14 cellular contexts compared by ENCODE assay signal in genomic region chr16:83955218-83956130, GRCh38. TPM values are rescaled to one million over a fixed set of nuclear protein-coding genes. Genes with fewer than 3 reads are reported as not detected.
A peak's percentile ranks its signal among the peaks of the same experiment; 100 is the strongest.
DNase-seq lines count a peak whose midpoint lies in the region; ATAC-seq, FAIRE-seq and TF ChIP-seq lines count a peak whose summit lies in the region.
"Had no signal": no experiment of that assay in that cellular context is flagged by ENCODE, and none has a peak within 500 bp of the region (broad histone marks: within the 10 kb centered on the region; RNA-seq: fewer than 3 reads in every experiment).

No MANE protein-coding gene starts in this region.

- H4K91ac ChIP-seq in H1 (replicated peaks; ENCODE audit: insufficient read length, low read length) = no peak overlapping the region

- H3K14ac ChIP-seq in H1 (ENCODE audit: insufficient read length) = no peak overlapping the region

- no peak overlapping the region for H3K4me2 ChIP-seq in H1 (ENCODE audit: insufficient read depth in 1 of 2, low read depth in 2 of 2, low read length in 2 of 2)

- H3K9ac ChIP-seq in H1 (replicated peaks in 1 of 4; ENCODE audit: extremely low read depth in 1 of 4, low read depth in 3 of 4, low read length in 3 of 4) (no peak overlapping the region; a peak in 1 of 7 replicates), liver (ENCODE audit: low read depth in 1 of 2, low read length in 2 of 2) (peak overlapping the region; percentile 56 to 94)

- 0 out of 2 replicates have a peak overlapping the region, but pooled peaks have one; percentile 46 for H2BK15ac ChIP-seq in H1 (ENCODE audit: low read length)

- CTCF ChIA-PET in H1 (lab: Charles Lee; ENCODE audit: partially characterized antibody) = interaction anchor here (0.9 to 16.0 kb wide), 20 partner anchors 8 to 151 kb away, joined by 3 to 366 read pairs (median 6); partner anchors contain the start of gene SLC38A8

- FAIRE-seq in H1 (lab: Jason Lieb, UNC) = no peak
- FAIRE-seq: endometrium had no signal

- no peak for TF ChIP-seq EP300 in H1 (IDR thresholded peaks at IDR 0.05; ENCODE audit: borderline replicate concordance in 1 of 2, low read depth in 2 of 2, low read length in 2 of 2)

- POLR2A ChIA-PET in H1 (lab: Charles Lee; ENCODE audit: partially characterized antibody) = no interaction called here

- peak in 2 of 3 donors; percentile 58 to 71 for DNase-seq in right cardiac atrium
- DNase-seq in left cardiac atrium = no peak
- DNase-seq in H1 (ENCODE audit: low read depth in 1 of 2, low spot score in 2 of 2) = no peak
- DNase-seq in vagina (ENCODE audit: extremely low spot score in 2 of 2) = no peak
- DNase-seq in COR-L47 (lab: John Stamatoyannopoulos, UW) = no peak
- no peak for DNase-seq in GF-D8 (lab: John Stamatoyannopoulos, UW)
- DNase-seq: activated CD4-positive, alpha-beta memory T cell treated with anti-CD3 and anti-CD28 coated beads for 36 hours; activated T-cell treated with anti-CD3 and anti-CD28 coated beads, Interleukin-2, amount 50 U/mL, for 48 hours; kidney glomerular epithelial cell; NCI-H446 treated with DMSO at 0.1 percent for 48 hours; occipital lobe had no signal

- TF ChIP-seq CTCF in H1 (IDR thresholded peaks at IDR 0.05; ENCODE audit: control extremely low read depth in 1 of 3, insufficient read depth in 1 of 3, low read depth in 1 of 3, low read length in 3 of 3) (no peak), liver (IDR thresholded peaks at IDR 0.05; ENCODE audit: low read depth, low read length, missing input control) (no peak), vagina (IDR thresholded peaks at IDR 0.05) (no peak)

- H3K27ac ChIP-seq in right cardiac atrium (ENCODE audit: low read length) (no peak overlapping the region), H1 (ENCODE audit: low read depth, low read length) (no peak overlapping the region), liver (ENCODE audit: low read depth in 1 of 2, low read length in 2 of 2) (peak overlapping the region; percentile 94 to 95), vagina (peak overlapping the region; percentile 88)

- no peak overlapping the region for H2BK5ac ChIP-seq in H1 (ENCODE audit: low read depth, low read length)

- peaks cover 7% of the 10 kb centered on the region for H3K4me1 ChIP-seq in right cardiac atrium (ENCODE audit: control insufficient read depth, insufficient read depth, low read length)
- peaks cover 2 to 7% (median 4%) of the 10 kb centered on the region in 4 experiments; a peak in 6 of 7 replicates for H3K4me1 ChIP-seq in H1 (replicated peaks in 1 of 4; ENCODE audit: control insufficient read depth in 3 of 4, insufficient read depth in 4 of 4, low read length in 3 of 4)
- H3K4me1 ChIP-seq in liver (ENCODE audit: control insufficient read depth in 4 of 4, insufficient read depth in 4 of 4, low read length in 3 of 4) = peaks cover 1 to 32% (median 24%) of the 10 kb centered on the region in 4 donors
- H3K4me1 ChIP-seq in vagina = peaks cover 31% of the 10 kb centered on the region

- H3K36me3 ChIP-seq in H1 (ENCODE audit: control insufficient read depth in 2 of 4, insufficient read depth in 4 of 4, low read length in 3 of 4) (no peaks in the 10 kb centered on the region), liver (ENCODE audit: control insufficient read depth in 4 of 4, insufficient read depth in 3 of 4, low read depth in 1 of 4, low read length in 3 of 4) (peaks cover 14 to 32% (median 25%) of the 10 kb centered on the region in 4 donors), vagina (peaks cover 0 to 11% of the 10 kb centered on the region in 2 donors)

- H3K9me3 ChIP-seq in right cardiac atrium (ENCODE audit: control insufficient read depth, low read length) (no peaks in the 10 kb centered on the region), H1 (ENCODE audit: insufficient read depth in 2 of 2, low read depth in 1 of 2, low read length in 1 of 2) (no peaks in the 10 kb centered on the region), liver (ENCODE audit: control insufficient read depth in 4 of 4, low read length in 3 of 4) (no peaks in the 10 kb centered on the region), vagina (no peaks in the 10 kb centered on the region)

- H3K56ac ChIP-seq in H1 (replicated peaks; ENCODE audit: insufficient read length, low read depth, low read length) = no peak overlapping the region

- H2AFZ ChIP-seq in H1 (ENCODE audit: low read length) = no peak overlapping the region

- ATAC-seq in right cardiac atrium (no peak), left cardiac atrium (no peak), HG03354 (IDR thresholded peaks at IDR 0.05; ENCODE audit: poor library complexity, severe bottlenecking, unreplicated experiment) (no peak)

- TF ChIP-seq POLR2A in H1 (IDR thresholded peaks at IDR 0.05; ENCODE audit: control extremely low read depth in 1 of 2, low read depth in 2 of 2, low read length in 2 of 2) (no peak), vagina (IDR thresholded peaks at IDR 0.05) (no peak)

- H3K79me2 ChIP-seq in H1 (ENCODE audit: control insufficient read depth in 1 of 2, insufficient read depth in 2 of 2, low read length in 2 of 2) = no peaks in the 10 kb centered on the region

- no peak overlapping the region for H2AK5ac ChIP-seq in H1 (ENCODE audit: low read depth, low read length)

- H2BK12ac ChIP-seq in H1 (ENCODE audit: low read depth, low read length) = peak overlapping the region; percentile 63; the same call in 1 of the 2 replicates

- intact Hi-C loops in right cardiac atrium (cut with DNase I) (loop anchor here in 2 of 4 donors (5.0 to 10.0 kb wide), 5 partner anchors 107 to 527 kb away; partner anchors contain the start of gene TAF1C (in 1 of the 2)), left cardiac atrium (cut with DNase I) (loop anchor here in 1 of 2 donors (2.0 to 5.0 kb wide), 3 partner anchors 107 to 527 kb away; no protein-coding TSS in a partner anchor), vagina (cut with DNase I) (loop anchor here (10.0 kb wide), 1 partner anchor 219 kb away; no protein-coding TSS in a partner anchor)

- no peak overlapping the region for H3K18ac ChIP-seq in H1 (ENCODE audit: extremely low read depth, low read length)

- H2BK120ac ChIP-seq in H1 (replicated peaks; ENCODE audit: low read depth, low read length) = no peak overlapping the region

- no peaks in the 10 kb centered on the region for H4K20me1 ChIP-seq in H1 (replicated peaks in 1 of 2; ENCODE audit: control insufficient read depth in 1 of 2, insufficient read depth in 2 of 2, low read length in 2 of 2)

- H3K23me2 ChIP-seq in H1 (ENCODE audit: low read depth, low read length) = 0 out of 2 replicates have a peak, but pooled peaks cover 1% of the 10 kb centered on the region

- H3K4me3 ChIP-seq in right cardiac atrium (ENCODE audit: low read length) = no peak overlapping the region
- H3K4me3 ChIP-seq in H1 (ENCODE audit: extremely low read depth in 1 of 4, insufficient read depth in 2 of 4, low read depth in 3 of 4, low read length in 4 of 4) = no peak overlapping the region
- peak overlapping the region in 2 of 3 donors; percentile 80 to 91 for H3K4me3 ChIP-seq in liver (ENCODE audit: low read depth in 1 of 3, low read length in 3 of 3)
- H3K4me3 ChIP-seq in vagina = no peak overlapping the region

- H3K4ac ChIP-seq in H1 (replicated peaks; ENCODE audit: insufficient read length, low read depth, low read length) = no peak overlapping the region

- no peaks in the 10 kb centered on the region for H3K79me1 ChIP-seq in H1 (ENCODE audit: low read depth, low read length)

- H4K5ac ChIP-seq in H1 (ENCODE audit: insufficient read length, low read depth, low read length) = no peak overlapping the region

- H4K8ac ChIP-seq in H1 (ENCODE audit: extremely low read depth, insufficient read depth, low read length) = no peak overlapping the region

- WGBS in right cardiac atrium = 71% methylated on average over 23 of the region's 23 CpGs
- WGBS in H1 (ENCODE audit: extremely low coverage in 1 of 2, insufficient coverage in 1 of 2, insufficient read length in 1 of 2, insufficient replicate concordance in 2 of 2, low coverage in 1 of 2, low lambda C conversion rate in 2 of 2, missing lambda C conversion rate in 1 of 2), 2 experiments = 76% methylated on average over 19 of the region's 23 CpGs; no CpG with 5 or more reads in 1 of the 2 experiments
- WGBS in liver = 58% methylated on average over 23 of the region's 23 CpGs

- no peak overlapping the region for H3K23ac ChIP-seq in H1 (ENCODE audit: insufficient read length)

- no peak for TF ChIP-seq RAD21 in H1 (IDR thresholded peaks at IDR 0.05 in 1 of 2, conservative IDR thresholded peaks at IDR 0.05 in 1 of 2; ENCODE audit: low read depth in 2 of 2, low read length in 2 of 2)
- no peak for TF ChIP-seq RAD21 in liver (IDR thresholded peaks at IDR 0.05)

- H3K27me3 ChIP-seq in right cardiac atrium (ENCODE audit: control insufficient read depth, insufficient read depth) (no peaks in the 10 kb centered on the region), H1 (replicated peaks in 1 of 4; ENCODE audit: control insufficient read depth in 3 of 4, extremely low read depth in 1 of 4, insufficient read depth in 3 of 4, low read length in 3 of 4) (no peaks in the 10 kb centered on the region), liver (ENCODE audit: control insufficient read depth in 4 of 4, insufficient read depth in 4 of 4, low read length in 3 of 4) (no peaks in the 10 kb centered on the region), vagina (no peaks in the 10 kb centered on the region)

- H2BK20ac ChIP-seq in H1 (ENCODE audit: low read length) = peak overlapping the region; percentile 32; the same call in 1 of the 2 replicates

RNA-seq across cellular contexts. Expression of gene OSGIN1, which starts 2.4 kb away (rescaled TPM):
- total RNA-seq in right cardiac atrium (1 to 10 TPM; 2.4 to 6.8 (median 3.8) TPM), left cardiac atrium (1 to 10 TPM; 7.0 to 8.3 TPM), liver (10 to 100 TPM in 1 of 2 donors, 1 to 10 TPM in 1; 7.1 to 47.2 TPM), vagina (6.4 TPM)
- polyA plus RNA-seq in right cardiac atrium (3.6 TPM), H1 (2011; rRNA removed) (0.76 and 1.5 TPM in 2 replicates), liver (10 to 100 TPM; 73.6 to 90.4 TPM)
- total RNA-seq in H1 (2021; fragmentation: NEBNext Ultra II Directional; extraction: Animal tissue kit (Norgen Biotek cat#: 25700)) = 0.48 and 0.58 TPM in 2 replicates
- 1.2 TPM for polyA plus RNA-seq in H1 (2011; cell fraction: cytosol; rRNA removed)
- 2.4 TPM for polyA plus RNA-seq in H1 (2011; cell fraction: nucleus; rRNA removed)
- polyA plus RNA-seq in H1 (2012, experiment 1 of 2) = 0.53 to 0.86 TPM (median 0.70 TPM) in 4 replicates
- polyA plus RNA-seq in H1 (2012, experiment 2 of 2) = 0.34 TPM
- 0.34 TPM for polyA plus RNA-seq in H1 (2013, experiment 1 of 2)
- polyA plus RNA-seq in H1 (2013, experiment 2 of 2) = 0.48 TPM
- 0.16 and 0.22 TPM in 2 replicates for polyA minus RNA-seq in H1 (2011; rRNA and poly(A)+ RNA removed)
- polyA minus RNA-seq in H1 (2011; cell fraction: cytosol; rRNA and poly(A)+ RNA removed) = 0.59 TPM
- 2.5 TPM for polyA minus RNA-seq in H1 (2011; cell fraction: nucleus; rRNA and poly(A)+ RNA removed)

RNA-seq across cellular contexts. Expression of gene NECAB2, which starts 12.6 kb away (rescaled TPM):
- total RNA-seq in right cardiac atrium = 1 to 10 TPM in 2 of 4 donors, under 1 TPM in 2; 0.28 to 1.8 (median 1.4) TPM
- polyA plus RNA-seq in right cardiac atrium = 1.7 TPM
- under 1 TPM in 1 of 2 donors, not detected in 1; 0.91 TPM for total RNA-seq in left cardiac atrium
- total RNA-seq in H1 (2021; fragmentation: NEBNext Ultra II Directional; extraction: Animal tissue kit (Norgen Biotek cat#: 25700)) = 2.0 and 3.6 TPM in 2 replicates
- 4.2 and 7.5 TPM in 2 replicates for polyA plus RNA-seq in H1 (2011; rRNA removed)
- 5.4 TPM for polyA plus RNA-seq in H1 (2011; cell fraction: cytosol; rRNA removed)
- 27.9 TPM for polyA plus RNA-seq in H1 (2011; cell fraction: nucleus; rRNA removed)
- 3.8 to 7.5 TPM (median 5.9 TPM) in 4 replicates for polyA plus RNA-seq in H1 (2012, experiment 1 of 2)
- 2.7 TPM for polyA plus RNA-seq in H1 (2012, experiment 2 of 2)
- polyA plus RNA-seq in H1 (2013, experiment 1 of 2) = 3.8 TPM
- 4.0 TPM for polyA plus RNA-seq in H1 (2013, experiment 2 of 2)
- 2.3 and 3.2 TPM in 2 replicates for polyA minus RNA-seq in H1 (2011; rRNA and poly(A)+ RNA removed)
- 2.6 TPM for polyA minus RNA-seq in H1 (2011; cell fraction: cytosol; rRNA and poly(A)+ RNA removed)
- polyA minus RNA-seq in H1 (2011; cell fraction: nucleus; rRNA and poly(A)+ RNA removed) = 4.1 TPM
- 1 to 10 TPM in 1 of 2 donors, not detected in 1; 2.7 TPM for total RNA-seq in liver
- polyA plus RNA-seq in liver = 1 to 10 TPM; 2.9 to 3.8 TPM
- not detected for total RNA-seq in vagina
- total RNA-seq: activated CD4-positive, alpha-beta memory T cell treated with anti-CD3 and anti-CD28 coated beads for 36 hours had no signal

RNA-seq across cellular contexts. Expression of gene MLYCD, which starts 56.6 kb away (rescaled TPM):
- total RNA-seq in right cardiac atrium (10 to 100 TPM; 24.1 to 34.5 (median 29.1) TPM), left cardiac atrium (10 to 100 TPM; 27.0 to 36.3 TPM), liver (10 to 100 TPM in 1 of 2 donors, 1 to 10 TPM in 1; 3.7 to 24.4 TPM), vagina (8.8 TPM)
- polyA plus RNA-seq in right cardiac atrium (27.4 TPM), H1 (2011; rRNA removed) (3.7 and 4.6 TPM in 2 replicates), liver (1 to 10 TPM; 7.1 to 7.8 TPM)
- 5.8 and 7.0 TPM in 2 replicates for total RNA-seq in H1 (2021; fragmentation: NEBNext Ultra II Directional; extraction: Animal tissue kit (Norgen Biotek cat#: 25700))
- polyA plus RNA-seq in H1 (2011; cell fraction: cytosol; rRNA removed) = 3.9 TPM
- 12.8 TPM for polyA plus RNA-seq in H1 (2011; cell fraction: nucleus; rRNA removed)
- 3.2 to 3.9 TPM (median 3.6 TPM) in 4 replicates for polyA plus RNA-seq in H1 (2012, experiment 1 of 2)
- polyA plus RNA-seq in H1 (2012, experiment 2 of 2) = 1.7 TPM
- 3.0 TPM for polyA plus RNA-seq in H1 (2013, experiment 1 of 2)
- polyA plus RNA-seq in H1 (2013, experiment 2 of 2) = 2.4 TPM
- 18.3 and 19.3 TPM in 2 replicates for polyA minus RNA-seq in H1 (2011; rRNA and poly(A)+ RNA removed)
- 6.3 TPM for polyA minus RNA-seq in H1 (2011; cell fraction: cytosol; rRNA and poly(A)+ RNA removed)
- polyA minus RNA-seq in H1 (2011; cell fraction: nucleus; rRNA and poly(A)+ RNA removed) = 26.2 TPM

Comparison
In these comparisons a context has a peak if more than half of its experiments do, and no peak if none do; other contexts are left out.
1. DNase-seq: peak in right cardiac atrium (2 of 3); none in left cardiac atrium (single experiment), H1 (0 of 2), vagina (0 of 2), COR-L47 (single experiment) and GF-D8 (single experiment).
2. H3K27ac ChIP-seq: peak in liver (2 of 2) and vagina (single experiment); none in right cardiac atrium (single experiment) and H1 (single experiment).
3. H3K4me3 ChIP-seq: peak in liver (2 of 3); none in right cardiac atrium (single experiment), H1 (0 of 4) and vagina (0 of 2).
4. H3K9ac ChIP-seq: peak in liver (2 of 2); none in H1 (0 of 4).